Comparison of ENCODE assay signal across 8 cellular contexts in the genomic region with DNA sequence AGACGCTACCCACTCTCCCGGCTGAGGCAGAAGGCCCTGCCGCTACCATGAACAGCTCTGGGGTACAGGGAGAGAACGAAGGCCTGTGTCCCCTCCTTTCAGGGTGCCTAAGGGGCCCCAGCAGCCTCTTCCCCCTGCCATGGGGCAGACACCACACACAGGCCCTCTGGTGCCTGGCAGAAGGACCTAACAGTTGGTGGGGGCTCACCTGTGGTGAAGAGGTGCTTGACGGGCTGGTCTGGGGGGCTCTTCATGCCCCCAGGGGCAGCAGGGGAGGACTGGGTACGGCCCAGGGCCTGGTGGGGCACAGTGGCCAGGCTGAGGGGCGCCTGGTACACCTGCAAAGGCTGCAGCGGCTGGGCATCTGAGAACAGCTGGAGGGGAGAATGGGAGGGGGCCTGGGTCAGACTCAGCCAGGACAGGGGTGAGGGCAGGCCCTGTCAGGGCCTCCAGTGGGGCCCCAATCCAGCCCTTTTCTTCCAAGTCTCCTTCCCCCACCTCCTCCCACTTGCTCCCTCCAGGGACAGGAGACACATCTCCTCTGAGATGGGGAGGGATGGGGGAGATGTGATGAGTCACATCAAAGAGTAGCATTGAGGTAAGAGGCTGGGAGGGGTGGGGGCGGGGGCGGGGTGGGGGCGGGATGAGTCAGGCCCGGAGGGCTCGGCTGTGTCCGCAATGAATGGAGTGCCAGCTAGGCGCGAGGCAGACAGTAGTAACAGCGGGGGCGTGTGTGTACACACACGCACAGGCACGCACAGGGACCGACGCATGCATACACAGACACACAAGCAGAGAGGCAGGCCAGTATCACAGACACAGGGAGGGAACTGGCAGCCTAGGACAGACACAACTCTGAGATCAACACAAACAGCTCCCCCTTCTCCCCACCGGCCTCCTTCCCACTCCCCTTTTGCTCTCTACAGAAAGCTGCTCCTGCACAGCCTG. TPM values are rescaled to one million over a fixed set of nuclear protein-coding genes. Genes with fewer than 3 reads are reported as not detected.
A peak's percentile ranks its signal among the peaks of the same experiment; 100 is the strongest.
DNase-seq lines count a peak whose midpoint lies in the region; ATAC-seq and TF ChIP-seq lines count a peak whose summit lies in the region.

No MANE protein-coding gene starts in this region.

- intact Hi-C loops in naive thymus-derived CD4-positive, alpha-beta T cell (cut with micrococcal nuclease), result no loop called here

- WGBS in suprapubic skin, result 40% methylated on average over 12 of the region's 23 CpGs

- DNase-seq in activated gamma-delta T cell treated with anti-CD3 and anti-CD28 coated beads, Interleukin-2, amount 50 U/mL, for 16 hours (ENCODE audit: low read depth), result peak; percentile 26
- no peak for DNase-seq in activated gamma-delta T cell (lab: John Stamatoyannopoulos, UW)
- DNase-seq in activated CD4-positive, alpha-beta T cell treated with anti-CD3 and anti-CD28 coated beads for 1 hour, result peak; percentile 52
- peak; percentile 79 for DNase-seq in choroid plexus epithelial cell (ENCODE audit: low read depth)
- DNase-seq in naive thymus-derived CD4-positive, alpha-beta T cell, result peak in 1 of 9 donors; percentile 60
- no peak for DNase-seq in suprapubic skin (ENCODE audit: low spot score in 2 of 2)
- DNase-seq in GM13976 (ENCODE audit: low spot score), result no peak
- DNase-seq in cerebellum (ENCODE audit: low spot score), result no peak

- in situ Hi-C loops in GM13976 (cut with MboI; ENCODE audit: low sequenced_read_pairs, unreplicated experiment), result no loop called here

- TF ChIP-seq CTCF in choroid plexus epithelial cell (conservative IDR thresholded peaks at IDR 0.05; ENCODE audit: low read depth, low read length), result no peak
- TF ChIP-seq CTCF in suprapubic skin (IDR thresholded peaks at IDR 0.05), result no peak
- no peak for TF ChIP-seq CTCF in GM13976 (IDR thresholded peaks at IDR 0.05; ENCODE audit: borderline replicate concordance, control extremely low read depth, extremely low read depth, insufficient read depth, missing control alignments)

- H3K27me3 Mint-ChIP-seq in naive thymus-derived CD4-positive, alpha-beta T cell, result no peaks in the 10 kb centered on the region

- no peak for TF ChIP-seq POLR2A in suprapubic skin (IDR thresholded peaks at IDR 0.05)

- no peaks in the 10 kb centered on the region for H3K4me1 ChIP-seq in naive thymus-derived CD4-positive, alpha-beta T cell (ENCODE audit: control insufficient read depth in 2 of 2, insufficient read depth in 2 of 2, low read length in 2 of 2)
- peaks cover 21% of the 10 kb centered on the region for H3K4me1 ChIP-seq in suprapubic skin

- H3K36me3 Mint-ChIP-seq in naive thymus-derived CD4-positive, alpha-beta T cell, result peaks cover 3 to 17% (median 6%) of the 10 kb centered on the region in 5 donors

- no peaks in the 10 kb centered on the region for H3K9me3 ChIP-seq in naive thymus-derived CD4-positive, alpha-beta T cell (ENCODE audit: control insufficient read depth in 2 of 3, low read length in 3 of 3)
- no peaks in the 10 kb centered on the region for H3K9me3 ChIP-seq in suprapubic skin

- no peaks in the 10 kb centered on the region for H3K9me3 Mint-ChIP-seq in naive thymus-derived CD4-positive, alpha-beta T cell

- peak overlapping the region in 3 of 9 donors; percentile 38 to 80 (median 65) for H3K27ac Mint-ChIP-seq in naive thymus-derived CD4-positive, alpha-beta T cell

- peak; percentile 35 for ATAC-seq in naive thymus-derived CD4-positive, alpha-beta T cell

- H3K27me3 ChIP-seq in naive thymus-derived CD4-positive, alpha-beta T cell (ENCODE audit: control insufficient read depth in 2 of 2, insufficient read depth in 2 of 2, low read length in 2 of 2), result no peaks in the 10 kb centered on the region
- H3K27me3 ChIP-seq in suprapubic skin, result no peaks in the 10 kb centered on the region

- no peak overlapping the region for H3K27ac ChIP-seq in naive thymus-derived CD4-positive, alpha-beta T cell (ENCODE audit: low read depth, low read length)
- H3K27ac ChIP-seq in suprapubic skin, result peak overlapping the region; percentile 71

- POLR2A ChIA-PET in naive thymus-derived CD4-positive, alpha-beta T cell (lab: Charles Lee), result no interaction called here

- peaks cover 0 to 77% (median 10%) of the 10 kb centered on the region in 3 experiments for H3K36me3 ChIP-seq in naive thymus-derived CD4-positive, alpha-beta T cell (ENCODE audit: control insufficient read depth in 2 of 3, insufficient read depth in 3 of 3, low read length in 3 of 3)
- H3K36me3 ChIP-seq in suprapubic skin, result peaks cover 92% of the 10 kb centered on the region

- H3K4me3 ChIP-seq in choroid plexus epithelial cell (ENCODE audit: low read depth, low read length) (no peak overlapping the region), suprapubic skin (no peak overlapping the region)
- H3K4me3 ChIP-seq in naive thymus-derived CD4-positive, alpha-beta T cell (ENCODE audit: low read length), result no peak overlapping the region

- no peak overlapping the region for H3K4me3 Mint-ChIP-seq in naive thymus-derived CD4-positive, alpha-beta T cell

- CTCF ChIA-PET in naive thymus-derived CD4-positive, alpha-beta T cell (lab: Charles Lee), result no interaction called here

- H3K4me1 Mint-ChIP-seq in naive thymus-derived CD4-positive, alpha-beta T cell, result peaks cover 0 to 12% (median 4%) of the 10 kb centered on the region in 7 donors

- TF ChIP-seq EP300 in suprapubic skin (IDR thresholded peaks at IDR 0.05), result no peak

RNA-seq across cellular contexts. Expression of gene G6PC3, which starts 16.1 kb away (rescaled TPM):
- 10 to 100 TPM in 4 of 5 experiments, 1 to 10 TPM in 1; 9.4 to 25.8 (median 13.9) TPM for total RNA-seq in naive thymus-derived CD4-positive, alpha-beta T cell
- 10 to 100 TPM; 18.3 to 18.5 TPM for polyA plus RNA-seq in naive thymus-derived CD4-positive, alpha-beta T cell
- 10 to 100 TPM; 12.7 to 20.4 (median 15.4) TPM for total RNA-seq in suprapubic skin
- 18.0 TPM for total RNA-seq in cerebellum

RNA-seq across cellular contexts. Expression of gene LSM12, which starts 20.2 kb away (rescaled TPM):
- 10 to 100 TPM; 29.3 to 67.9 (median 33.2) TPM for total RNA-seq in naive thymus-derived CD4-positive, alpha-beta T cell
- polyA plus RNA-seq in naive thymus-derived CD4-positive, alpha-beta T cell, result 10 to 100 TPM; 69.5 to 72.5 TPM
- total RNA-seq in suprapubic skin (10 to 100 TPM; 27.8 to 44.6 (median 33.3) TPM), cerebellum (18.1 TPM)

RNA-seq across cellular contexts. Expression of gene HDAC5, which starts 36.8 kb away (rescaled TPM):
- total RNA-seq in naive thymus-derived CD4-positive, alpha-beta T cell, result 100 to 1,000 TPM in 1 of 5 experiments, 10 to 100 TPM in 4; 15.2 to 106 (median 70.9) TPM
- polyA plus RNA-seq in naive thymus-derived CD4-positive, alpha-beta T cell, result 10 to 100 TPM; 18.3 to 41.9 TPM
- total RNA-seq in suprapubic skin (100 to 1,000 TPM; 135 to 197 (median 168) TPM), cerebellum (42.6 TPM)

RNA-seq across cellular contexts. Expression of gene HROB, which starts 55.1 kb away (rescaled TPM):
- 10 to 100 TPM in 1 of 5 experiments, 1 to 10 TPM in 2, under 1 TPM in 2; 0.76 to 12.3 (median 2.1) TPM for total RNA-seq in naive thymus-derived CD4-positive, alpha-beta T cell
- under 1 TPM; 0.26 to 0.48 TPM for polyA plus RNA-seq in naive thymus-derived CD4-positive, alpha-beta T cell
- 1 to 10 TPM; 1.6 to 3.7 (median 2.4) TPM for total RNA-seq in suprapubic skin
- 1.4 TPM for total RNA-seq in cerebellum

Comparison
In these comparisons a context has a peak if more than half of its experiments do, and no peak if none do; other contexts are left out.
1. DNase-seq: peak in activated gamma-delta T cell treated with anti-CD3 and anti-CD28 coated beads, Interleukin-2, amount 50 U/mL, for 16 hours (single experiment), activated CD4-positive, alpha-beta T cell treated with anti-CD3 and anti-CD28 coated beads for 1 hour (single experiment) and choroid plexus epithelial cell (single experiment); none in activated gamma-delta T cell (single experiment), suprapubic skin (0 of 2), GM13976 (single experiment) and cerebellum (single experiment).